ENCODE assay signal across 19 cellular contexts in genomic region chr9:93532121-93532520, GRCh38.
"Had no signal": no experiment of that assay in that cellular context is flagged by ENCODE, and none has a peak within 500 bp of the region (broad histone marks: within the 10 kb centered on the region; RNA-seq: fewer than 3 reads in every experiment).

No MANE protein-coding gene starts in this region.

- DNase-seq: activated CD4-positive, alpha-beta T cell treated with anti-CD3 and anti-CD28 coated beads, Interleukin-2, amount 10 ng/mL, durations not matched to agents 24 days and 14 days; activated CD4-positive, alpha-beta T cell treated with anti-CD3 and anti-CD28 coated beads, Interleukin-2, amount 50 U/mL, for 48 hours; activated CD4-positive, CD25-positive, alpha-beta regulatory T cell treated with anti-CD3 and anti-CD28 coated beads, Interleukin-2, amount 50 U/mL, for 72 hours; activated CD8-positive, alpha-beta memory T cell treated with anti-CD3 and anti-CD28 coated beads, Interleukin-2, amount 10 ng/mL, durations not matched to agents 7 days and 5 days; activated effector memory CD4-positive, alpha-beta T cell treated with Interleukin-2 at 50 U/mL for 16 hours; activated naive CD4-positive, alpha-beta T cell; activated T-cell treated with anti-CD3 and anti-CD28 coated beads, Interleukin-2, amount 50 U/mL, for 24 hours; aorta; KBM-7; NCI-H1092; NCI-H1417; NCI-H2029 treated with DMSO at 0.1 percent for 48 hours; NCI-H446; NCI-H524; Peyer's patch; SHP77; SW 1271 had no signal

- ATAC-seq: activated CD8-positive, alpha-beta memory T cell treated with anti-CD3 and anti-CD28 coated beads, Interleukin-2, amount 10 ng/mL, durations not matched to agents 7 days and 5 days; SK-N-SH treated with all-trans-retinoic acid at 6 μM for 48 hours had no signal

- H3K4me1 ChIP-seq: Peyer's patch, SJSA1 had no signal

- H3K27ac ChIP-seq: Peyer's patch, SJSA1 had no signal

- H3K27me3 ChIP-seq: Peyer's patch, SJSA1 had no signal

- H3K4me3 ChIP-seq: Peyer's patch, SJSA1 had no signal
